ENCODE assay signal across 1 cellular context in the genomic region with DNA sequence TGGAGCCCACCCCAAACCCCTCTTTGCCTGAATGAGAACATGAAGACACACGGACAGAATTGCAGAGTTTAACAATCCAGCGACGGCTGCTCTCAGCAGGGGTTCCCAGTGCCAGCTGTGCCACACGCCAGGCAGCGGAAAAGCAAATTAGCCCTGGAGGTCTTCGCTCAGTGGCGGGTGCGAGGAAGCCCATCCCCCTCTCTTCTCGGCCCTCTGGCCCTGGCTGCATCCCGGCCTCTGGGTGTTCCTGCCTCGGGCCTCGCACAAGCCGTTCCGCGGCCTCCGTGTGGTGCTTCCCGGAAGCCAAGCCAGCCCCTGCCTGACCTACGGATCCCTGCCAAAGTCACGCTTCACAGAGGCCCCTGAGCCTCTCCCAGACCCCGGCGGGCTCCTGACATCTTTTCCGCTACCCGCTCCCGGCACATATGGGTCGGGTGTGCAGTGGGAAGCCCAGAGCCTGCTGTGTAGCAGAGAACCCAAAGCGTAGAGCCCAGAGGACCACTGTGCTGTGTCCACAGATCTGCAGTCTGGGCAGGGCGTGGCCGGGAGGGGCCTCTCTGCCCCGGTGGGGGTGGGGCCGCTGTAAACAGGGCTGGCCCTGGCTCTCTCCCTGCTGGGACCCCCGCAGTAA.
TF ChIP-seq lines count a peak whose summit lies in the region.

No MANE protein-coding gene starts in this region.

TF ChIP-seq in K562, 482 proteins besides CTCF, POLR2A, EP300 and RAD21 (continued from another document):
- TF ChIP-seq, protein P1, sequence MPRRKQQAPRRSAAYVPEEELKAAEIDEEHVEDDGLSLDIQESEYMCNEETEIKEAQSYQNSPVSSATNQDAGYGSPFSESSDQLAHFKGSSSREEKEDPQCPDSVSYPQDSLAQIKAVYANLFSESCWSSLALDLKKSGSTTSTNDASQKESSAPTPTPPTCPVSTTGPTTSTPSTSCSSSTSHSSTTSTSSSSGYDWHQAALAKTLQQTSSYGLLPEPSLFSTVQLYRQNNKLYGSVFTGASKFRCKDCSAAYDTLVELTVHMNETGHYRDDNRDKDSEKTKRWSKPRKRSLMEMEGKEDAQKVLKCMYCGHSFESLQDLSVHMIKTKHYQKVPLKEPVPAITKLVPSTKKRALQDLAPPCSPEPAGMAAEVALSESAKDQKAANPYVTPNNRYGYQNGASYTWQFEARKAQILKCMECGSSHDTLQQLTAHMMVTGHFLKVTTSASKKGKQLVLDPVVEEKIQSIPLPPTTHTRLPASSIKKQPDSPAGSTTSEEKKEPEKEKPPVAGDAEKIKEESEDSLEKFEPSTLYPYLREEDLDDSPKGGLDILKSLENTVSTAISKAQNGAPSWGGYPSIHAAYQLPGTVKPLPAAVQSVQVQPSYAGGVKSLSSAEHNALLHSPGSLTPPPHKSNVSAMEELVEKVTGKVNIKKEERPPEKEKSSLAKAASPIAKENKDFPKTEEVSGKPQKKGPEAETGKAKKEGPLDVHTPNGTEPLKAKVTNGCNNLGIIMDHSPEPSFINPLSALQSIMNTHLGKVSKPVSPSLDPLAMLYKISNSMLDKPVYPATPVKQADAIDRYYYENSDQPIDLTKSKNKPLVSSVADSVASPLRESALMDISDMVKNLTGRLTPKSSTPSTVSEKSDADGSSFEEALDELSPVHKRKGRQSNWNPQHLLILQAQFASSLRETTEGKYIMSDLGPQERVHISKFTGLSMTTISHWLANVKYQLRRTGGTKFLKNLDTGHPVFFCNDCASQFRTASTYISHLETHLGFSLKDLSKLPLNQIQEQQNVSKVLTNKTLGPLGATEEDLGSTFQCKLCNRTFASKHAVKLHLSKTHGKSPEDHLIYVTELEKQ (CRISPR knock-in tag; IDR thresholded peaks at IDR 0.05) = no peak
